ENCODE assay signal across 28 cellular contexts in genomic region chr2:38930600-38930999, GRCh38. TPM values are rescaled to one million over a fixed set of nuclear protein-coding genes. Genes with fewer than 3 reads are reported as not detected.
"Had no signal": no experiment of that assay in that cellular context is flagged by ENCODE, and none has a peak within 500 bp of the region (broad histone marks: within the 10 kb centered on the region; RNA-seq: fewer than 3 reads in every experiment).

No MANE protein-coding gene starts in this region.

- H3K4me3 ChIP-seq: colonic mucosa, coronary artery, dorsolateral prefrontal cortex, esophagus muscularis mucosa, esophagus squamous epithelium, gastrocnemius medialis, gastroesophageal sphincter, heart left ventricle, heart right ventricle had no signal

- H3K27me3 ChIP-seq: colonic mucosa, dorsolateral prefrontal cortex, esophagus muscularis mucosa, esophagus squamous epithelium, foreskin keratinocyte, gastrocnemius medialis, gastroesophageal sphincter, heart left ventricle, heart right ventricle had no signal

- DNase-seq: colonic mucosa; cortex of kidney; dermis blood vessel endothelial cell; dorsolateral prefrontal cortex; effector CD4-positive, alpha-beta T cell; effector CD8-positive, alpha-beta T cell; effector memory CD4-positive, alpha-beta T cell; effector memory CD8-positive, alpha-beta T cell; endodermal cell; erythroblast; esophagus squamous epithelium; foreskin fibroblast; foreskin keratinocyte; foreskin melanocyte; gastrocnemius medialis; glutamatergic neuron; head of caudate nucleus; heart left ventricle; heart right ventricle had no signal

- H3K27ac ChIP-seq: colonic mucosa, coronary artery, dorsolateral prefrontal cortex, epithelial cell of prostate, esophagus muscularis mucosa, esophagus squamous epithelium, foreskin keratinocyte, gastrocnemius medialis, gastroesophageal sphincter, heart left ventricle, heart right ventricle had no signal

- H3K9me3 ChIP-seq: colonic mucosa, esophagus muscularis mucosa, esophagus squamous epithelium, gastrocnemius medialis, gastroesophageal sphincter, heart left ventricle, heart right ventricle had no signal

- H3K36me3 ChIP-seq: colonic mucosa, esophagus squamous epithelium, gastrocnemius medialis, heart left ventricle had no signal

- ATAC-seq: effector memory CD8-positive, alpha-beta T cell; esophagus mucosa; foreskin keratinocyte; gastrocnemius medialis; gastroesophageal sphincter; heart left ventricle; heart right ventricle had no signal

- FAIRE-seq: colon, endometrium, endothelial cell of umbilical vein, frontal cortex had no signal

- H3K4me1 ChIP-seq: colonic mucosa, esophagus muscularis mucosa, esophagus squamous epithelium, gastrocnemius medialis, gastroesophageal sphincter had no signal

RNA-seq across cellular contexts. Expression of gene ARHGEF33, which starts 40.9 kb away (rescaled TPM):
- total RNA-seq: esophagus mucosa had no signal
